8 cellular contexts compared by ENCODE assay signal in the genomic region with DNA sequence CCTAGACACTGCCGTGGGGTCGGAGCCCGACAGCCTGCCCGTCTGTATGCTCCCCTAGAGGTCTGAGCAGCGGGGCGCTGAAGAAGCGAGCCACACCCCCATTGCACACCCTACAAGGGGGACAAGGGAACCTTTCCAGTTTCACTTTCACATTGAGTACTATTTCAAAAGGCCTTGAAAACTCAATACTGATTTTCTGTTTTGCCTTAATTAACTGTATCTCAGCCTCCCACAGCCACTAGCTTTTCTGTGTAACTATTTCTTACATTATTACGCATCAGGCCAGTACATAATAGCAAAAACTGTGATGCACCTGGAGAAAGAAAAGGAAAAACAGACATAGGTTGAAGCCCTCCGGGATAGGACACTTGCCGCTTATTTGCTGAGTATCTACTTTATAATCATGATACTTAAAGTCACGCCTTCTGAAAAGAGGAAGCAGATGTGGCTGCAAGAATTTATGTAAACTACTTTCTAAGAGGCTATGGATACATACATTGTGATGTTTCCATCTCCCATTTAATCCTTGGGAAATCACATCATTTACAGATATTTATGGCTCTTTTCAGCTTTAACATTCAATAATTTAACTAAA.
DNase-seq lines count a peak whose midpoint lies in the region; ATAC-seq and TF ChIP-seq lines count a peak whose summit lies in the region.

No MANE protein-coding gene starts in this region.

- no peak for TF ChIP-seq POLR2A in transverse colon (IDR thresholded peaks at IDR 0.05)

- peak overlapping the region; percentile 33; the same call in 1 of the 2 replicates for H3K4me2 ChIP-seq in SK-N-SH

- H3K27me3 ChIP-seq in SK-N-SH (ENCODE audit: insufficient read depth) (no peaks in the 10 kb centered on the region), transverse colon (no peaks in the 10 kb centered on the region)

- H3K79me2 ChIP-seq in SK-N-SH (ENCODE audit: insufficient read depth), result no peaks in the 10 kb centered on the region

- no peak for TF ChIP-seq EP300 in SK-N-SH (IDR thresholded peaks at IDR 0.05; ENCODE audit: borderline replicate concordance in 1 of 2, low read depth in 1 of 2, low read length in 1 of 2)
- TF ChIP-seq EP300 in transverse colon (IDR thresholded peaks at IDR 0.05; ENCODE audit: low read depth), result no peak

- CTCF ChIA-PET in SK-N-SH (lab: Yijun Ruan, JAX), result no interaction called here

- TF ChIP-seq CTCF in SK-N-SH (IDR thresholded peaks at IDR 0.05), result no peak
- no peak for TF ChIP-seq CTCF in transverse colon (IDR thresholded peaks at IDR 0.05)

- H2AFZ ChIP-seq in SK-N-SH (ENCODE audit: low read depth), result peak overlapping the region; percentile 8; the same call in 1 of the 2 replicates

- intact Hi-C loops in transverse colon (cut with DNase I; ENCODE audit: low total_unique reads), result no loop called here

- no peak for ATAC-seq in SK-N-SH treated with all-trans-retinoic acid at 6 μM for 48 hours

- H3K4me1 ChIP-seq in SK-N-SH (ENCODE audit: control insufficient read depth in 1 of 2, insufficient read depth in 2 of 2, low read depth in 1 of 2, low read length in 1 of 2), result no peaks in the 10 kb centered on the region
- H3K4me1 ChIP-seq in transverse colon, result no peaks in the 10 kb centered on the region

- no peak overlapping the region for H3K4me3 ChIP-seq in SK-N-SH (ENCODE audit: low read depth in 2 of 2, low read length in 1 of 2)
- peak overlapping the region in 1 of 4 donors; percentile 13 for H3K4me3 ChIP-seq in transverse colon

- DNase-seq in SK-N-SH, result no peak
- peak; percentile 68 for DNase-seq in NCI-H748 (lab: John Stamatoyannopoulos, UW; ENCODE audit: unreplicated experiment)
- peak; percentile 10 for DNase-seq in activated T-helper 1 cell treated with Interleukin-2 at 50 U/mL for 16 hours (ENCODE audit: low read depth)
- peak; percentile 11 for DNase-seq in transverse colon
- no peak for DNase-seq in occipital lobe (lab: John Stamatoyannopoulos, UW)
- DNase-seq in NCI-H1436 treated with DMSO at 0.1 percent for 48 hours (lab: John Stamatoyannopoulos, UW), result no peak
- DNase-seq in ureter (ENCODE audit: low spot score), result no peak

- no peaks in the 10 kb centered on the region for H3K9me2 ChIP-seq in SK-N-SH

- no peaks in the 10 kb centered on the region for H4K20me1 ChIP-seq in SK-N-SH (ENCODE audit: insufficient read depth)

- H3K36me3 ChIP-seq in SK-N-SH (replicated peaks in 1 of 2; ENCODE audit: control insufficient read depth in 1 of 2, insufficient read depth in 2 of 2, low read length in 1 of 2) (no peaks in the 10 kb centered on the region), transverse colon (no peaks in the 10 kb centered on the region)

- H3K9me3 ChIP-seq in SK-N-SH (no peaks in the 10 kb centered on the region), transverse colon (peaks cover 0 to 3% of the 10 kb centered on the region in 2 donors)

- 65% methylated on average over 7 of the region's 11 CpGs for WGBS in SK-N-SH (ENCODE audit: low lambda C conversion rate)
- WGBS in transverse colon (ENCODE audit: low coverage in 1 of 2), 2 donors, result 67 to 76% methylated on average over 4 to 11 of the region's 11 CpGs

- in situ Hi-C loops in transverse colon (cut with MboI; ENCODE audit: low pct_ligation_motif_present in 1 of 4, low pct_unique_long_range_greater_than_20kb in 1 of 4, low sequenced_read_pairs in 3 of 4), result no loop called here

- no peak for TF ChIP-seq RAD21 in SK-N-SH (IDR thresholded peaks at IDR 0.05; ENCODE audit: low read length)

- POLR2A ChIA-PET in SK-N-SH (lab: Yijun Ruan, JAX), result no interaction called here

- no peaks in the 10 kb centered on the region for H3F3A ChIP-seq in SK-N-SH (replicated peaks; ENCODE audit: insufficient read depth)

- no peak overlapping the region for H3K9ac ChIP-seq in SK-N-SH

- H3K27ac ChIP-seq in SK-N-SH (ENCODE audit: low read depth in 2 of 2, low read length in 1 of 2), result no peak overlapping the region
- no peak overlapping the region for H3K27ac ChIP-seq in transverse colon

TF ChIP-seq in SK-N-SH, 30 proteins besides CTCF, POLR2A, EP300 and RAD21:
- TF ChIP-seq CHD2 (IDR thresholded peaks at IDR 0.05; ENCODE audit: low read length, partially characterized antibody), result no peak
- TF ChIP-seq EZH2phosphoT487 (IDR thresholded peaks at IDR 0.05; ENCODE audit: borderline replicate concordance, low read depth), result no peak
- no peak for TF ChIP-seq RCOR1 (IDR thresholded peaks at IDR 0.05; ENCODE audit: low read length)
- no peak for TF ChIP-seq USF2 (IDR thresholded peaks at IDR 0.05; ENCODE audit: borderline replicate concordance, low read depth, low read length)
- TF ChIP-seq TAF1 (IDR thresholded peaks at IDR 0.05; ENCODE audit: borderline replicate concordance, low read depth, low read length), result no peak
- no peak for TF ChIP-seq TCF12 (IDR thresholded peaks at IDR 0.05)
- no peak for TF ChIP-seq MXI1 (IDR thresholded peaks at IDR 0.05; ENCODE audit: low read depth, low read length)
- TF ChIP-seq NFIC (IDR thresholded peaks at IDR 0.05; ENCODE audit: borderline replicate concordance), result no peak
- TF ChIP-seq FOSL2 (IDR thresholded peaks at IDR 0.05; ENCODE audit: borderline replicate concordance, low read depth), result no peak
- no peak for TF ChIP-seq RXRA (IDR thresholded peaks at IDR 0.05; ENCODE audit: borderline replicate concordance, low read depth)

TF ChIP-seq in SK-N-SH treated with all-trans-retinoic acid at 6 μM for 48 hours, 23 proteins besides CTCF, POLR2A, EP300 and RAD21:
- no peak for TF ChIP-seq ISL1 (CRISPR knock-in tag; IDR thresholded peaks at IDR 0.05)
- TF ChIP-seq RARB (CRISPR knock-in tag; IDR thresholded peaks at IDR 0.05), result no peak
- TF ChIP-seq, protein P1, sequence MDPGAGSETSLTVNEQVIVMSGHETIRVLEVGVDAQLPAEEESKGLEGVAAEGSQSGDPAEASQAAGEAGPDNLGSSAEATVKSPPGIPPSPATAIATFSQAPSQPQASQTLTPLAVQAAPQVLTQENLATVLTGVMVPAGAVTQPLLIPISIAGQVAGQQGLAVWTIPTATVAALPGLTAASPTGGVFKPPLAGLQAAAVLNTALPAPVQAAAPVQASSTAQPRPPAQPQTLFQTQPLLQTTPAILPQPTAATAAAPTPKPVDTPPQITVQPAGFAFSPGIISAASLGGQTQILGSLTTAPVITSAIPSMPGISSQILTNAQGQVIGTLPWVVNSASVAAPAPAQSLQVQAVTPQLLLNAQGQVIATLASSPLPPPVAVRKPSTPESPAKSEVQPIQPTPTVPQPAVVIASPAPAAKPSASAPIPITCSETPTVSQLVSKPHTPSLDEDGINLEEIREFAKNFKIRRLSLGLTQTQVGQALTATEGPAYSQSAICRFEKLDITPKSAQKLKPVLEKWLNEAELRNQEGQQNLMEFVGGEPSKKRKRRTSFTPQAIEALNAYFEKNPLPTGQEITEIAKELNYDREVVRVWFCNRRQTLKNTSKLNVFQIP (CRISPR knock-in tag; IDR thresholded peaks at IDR 0.05; ENCODE audit: borderline replicate concordance, low read depth), result no peak
TF ChIP-seq in SK-N-SH treated with all-trans-retinoic acid at 6 μM for 48 hours: peak in this region for 0.

Comparison
In these comparisons a context has a peak if more than half of its experiments do, and no peak if none do; other contexts are left out.
1. DNase-seq: peak in NCI-H748 (single experiment), activated T-helper 1 cell treated with Interleukin-2 at 50 U/mL for 16 hours (single experiment) and transverse colon (single experiment); none in SK-N-SH (single experiment), occipital lobe (single experiment), NCI-H1436 treated with DMSO at 0.1 percent for 48 hours (single experiment) and ureter (single experiment).